1 cellular context compared by ENCODE assay signal in the genomic region with DNA sequence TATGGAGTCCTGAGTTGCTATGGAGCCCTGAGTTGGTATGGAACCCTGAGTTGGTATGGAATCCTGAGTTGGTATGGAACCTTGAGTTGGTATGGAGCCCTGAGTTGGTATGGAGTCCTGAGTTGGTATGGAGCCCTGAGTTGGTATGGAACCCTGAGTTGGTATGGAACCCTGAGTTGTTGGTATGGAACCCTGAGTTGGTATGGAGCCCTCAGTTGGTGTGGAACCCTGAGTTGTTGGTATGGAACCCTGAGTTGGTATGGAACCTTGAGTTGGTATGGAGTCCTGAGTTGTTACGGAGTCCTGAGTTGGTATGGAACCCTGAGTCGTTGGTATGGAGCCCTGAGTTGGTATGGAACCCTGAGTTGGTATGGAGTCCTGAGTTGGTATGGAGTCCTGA. TPM values are rescaled to one million over a fixed set of nuclear protein-coding genes. Genes with fewer than 3 reads are reported as not detected.
"Had no signal": no experiment of that assay in that cellular context is flagged by ENCODE, and none has a peak within 500 bp of the region (broad histone marks: within the 10 kb centered on the region; RNA-seq: fewer than 3 reads in every experiment).

No MANE protein-coding gene starts in this region.

RNA-seq across cellular contexts. Expression of a gene that starts 13.6 kb away (rescaled TPM):
- total RNA-seq: GM12878 had no signal
